Comparison of ENCODE assay signal across 7 cellular contexts in genomic region chr9:113675475-113675941, GRCh38.
A peak's percentile ranks its signal among the peaks of the same experiment; 100 is the strongest.
DNase-seq lines count a peak whose midpoint lies in the region; ATAC-seq, FAIRE-seq and TF ChIP-seq lines count a peak whose summit lies in the region.

No MANE protein-coding gene starts in this region.

- H3K9ac ChIP-seq in adipocyte (ENCODE audit: low read length) = peak overlapping the region; percentile 62

- WGBS in thyroid gland, 2 donors = 36 to 60% methylated on average over 7 to 10 of the region's 10 CpGs

- no peak for FAIRE-seq in D721Med (lab: Jason Lieb, UNC)

- TF ChIP-seq POLR2A in thyroid gland (IDR thresholded peaks at IDR 0.05) = no peak

- no peak for TF ChIP-seq CTCF in right atrium auricular region (IDR thresholded peaks at IDR 0.05)
- no peak for TF ChIP-seq CTCF in thyroid gland (IDR thresholded peaks at IDR 0.05)
- no peak for TF ChIP-seq CTCF in D721Med (IDR thresholded peaks at IDR 0.05; ENCODE audit: insufficient read depth, missing control alignments)

- no peak for ATAC-seq in HG02759 (IDR thresholded peaks at IDR 0.05; ENCODE audit: unreplicated experiment)

- peaks cover 43% of the 10 kb centered on the region for H3K4me1 ChIP-seq in adipocyte (ENCODE audit: control insufficient read depth, insufficient read depth, low read length)
- H3K4me1 ChIP-seq in right atrium auricular region = peaks cover 0 to 15% of the 10 kb centered on the region in 2 donors
- H3K4me1 ChIP-seq in thyroid gland = peaks cover 0 to 3% of the 10 kb centered on the region in 2 donors

- H3K27ac ChIP-seq in right atrium auricular region (peak overlapping the region; percentile 20 to 26), thyroid gland (no peak overlapping the region)

- H3K27me3 ChIP-seq in adipocyte (replicated peaks; ENCODE audit: control insufficient read depth, insufficient read depth, low read length) (no peaks in the 10 kb centered on the region), right atrium auricular region (no peaks in the 10 kb centered on the region), thyroid gland (no peaks in the 10 kb centered on the region)

- H3K4me3 ChIP-seq in adipocyte (ENCODE audit: low read length) (peak overlapping the region; percentile 19), right atrium auricular region (no peak overlapping the region), thyroid gland (replicated peaks in 1 of 3) (no peak overlapping the region)

- DNase-seq in HS-27A (ENCODE audit: low read depth) (peak; percentile 89), adipocyte (ENCODE audit: low read depth) (peak; percentile 79), right atrium auricular region (ENCODE audit: low spot score) (peak; percentile 85), thyroid gland (peak; percentile 19 to 27), C1 segment of cervical spinal cord (lab: John Stamatoyannopoulos, UW) (no peak), D721Med (ENCODE audit: insufficient read length, low spot score) (no peak)

- intact Hi-C loops in thyroid gland (cut with DNase I) = no loop called here

- H3K36me3 ChIP-seq in adipocyte (ENCODE audit: control insufficient read depth, insufficient read depth, low read length, severe bottlenecking) = no peaks in the 10 kb centered on the region
- H3K36me3 ChIP-seq in right atrium auricular region = no peaks in the 10 kb centered on the region
- H3K36me3 ChIP-seq in thyroid gland = no peaks in the 10 kb centered on the region

- no peaks in the 10 kb centered on the region for H3K9me3 ChIP-seq in adipocyte (ENCODE audit: control insufficient read depth, low read length)
- no peaks in the 10 kb centered on the region for H3K9me3 ChIP-seq in right atrium auricular region
- H3K9me3 ChIP-seq in thyroid gland = no peaks in the 10 kb centered on the region

Comparison
In these comparisons a context has a peak if more than half of its experiments do, and no peak if none do; other contexts are left out.
1. DNase-seq: peak in HS-27A (single experiment), adipocyte (single experiment), right atrium auricular region (single experiment) and thyroid gland (2 of 2); none in C1 segment of cervical spinal cord (0 of 14) and D721Med (single experiment).
2. H3K27ac ChIP-seq: peak in right atrium auricular region (2 of 2); none in thyroid gland (0 of 3).